In the genomic region with DNA sequence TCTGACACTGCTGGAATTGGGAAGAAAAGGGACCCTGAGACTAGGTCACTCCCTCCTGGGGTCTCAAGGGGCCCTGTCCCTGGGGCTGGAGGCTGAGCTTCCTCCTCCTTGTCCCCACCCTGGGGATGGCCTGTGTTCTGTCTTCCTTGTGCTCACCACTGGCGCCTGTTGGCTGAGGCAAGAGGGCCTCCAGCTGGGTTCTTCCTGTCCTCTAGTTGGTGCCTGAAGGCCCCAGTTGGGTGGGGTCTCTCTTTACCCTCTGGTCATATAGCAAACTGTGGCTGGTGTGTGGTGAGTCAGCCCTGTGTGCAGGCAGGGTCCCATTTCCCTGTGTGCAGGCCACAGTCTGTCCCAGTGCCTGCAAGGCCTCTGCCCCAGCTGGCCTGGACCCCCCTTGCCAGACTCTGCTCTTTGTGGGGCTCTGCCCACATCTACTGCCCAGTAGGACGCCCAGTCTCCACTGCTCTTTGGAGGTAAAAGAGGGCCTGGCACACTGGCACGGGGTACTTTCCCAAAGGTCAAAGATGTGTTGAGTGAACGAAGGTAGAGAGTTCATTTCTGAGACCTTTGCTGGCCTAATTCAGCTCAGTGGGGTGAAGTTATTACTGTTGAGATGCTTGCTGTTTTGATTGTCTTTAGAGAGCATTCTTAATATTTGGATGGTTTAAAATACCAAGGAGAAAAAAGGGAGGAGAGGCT, we compare ENCODE assay signal across 10 cellular contexts. TPM values are rescaled to one million over a fixed set of nuclear protein-coding genes. Genes with fewer than 3 reads are reported as not detected.
A peak's percentile ranks its signal among the peaks of the same experiment; 100 is the strongest.
DNase-seq lines count a peak whose midpoint lies in the region; ATAC-seq, FAIRE-seq and TF ChIP-seq lines count a peak whose summit lies in the region.
"Had no signal": no experiment of that assay in that cellular context is flagged by ENCODE, and none has a peak within 500 bp of the region (broad histone marks: within the 10 kb centered on the region; RNA-seq: fewer than 3 reads in every experiment).

No MANE protein-coding gene starts in this region.

- H4K8ac ChIP-seq in H1 (ENCODE audit: extremely low read depth, insufficient read depth, low read length), result no peak overlapping the region

- H2BK20ac ChIP-seq in H1 (ENCODE audit: low read length), result no peak overlapping the region

- H3K56ac ChIP-seq in H1 (replicated peaks; ENCODE audit: insufficient read length, low read depth, low read length), result no peak overlapping the region

- ATAC-seq in stimulated activated naive CD8-positive, alpha-beta T cell treated with anti-CD3 and anti-CD28 coated beads, Interleukin-15, amount 100 ng/mL, for 72 hours, result peak; percentile 15

- no peak overlapping the region for H2AK5ac ChIP-seq in H1 (ENCODE audit: low read depth, low read length)

- H3K23me2 ChIP-seq in H1 (ENCODE audit: low read depth, low read length), result no peaks in the 10 kb centered on the region

- no peak for TF ChIP-seq EP300 in H1 (IDR thresholded peaks at IDR 0.05; ENCODE audit: borderline replicate concordance in 1 of 2, low read depth in 2 of 2, low read length in 2 of 2)

- H3K9me3 Mint-ChIP-seq in MCF 10A (ENCODE audit: unreplicated experiment), result peaks cover 2% of the 10 kb centered on the region
- H3K9me3 Mint-ChIP-seq in stimulated activated naive CD8-positive, alpha-beta T cell treated with anti-CD3 and anti-CD28 coated beads, Interleukin-15, amount 100 ng/mL, for 72 hours, result no peaks in the 10 kb centered on the region

- no peak overlapping the region for H2BK12ac ChIP-seq in H1 (ENCODE audit: low read depth, low read length)

- TF ChIP-seq CTCF in breast epithelium (IDR thresholded peaks at IDR 0.05) (no peak), MCF 10A (IDR thresholded peaks at IDR 0.05; ENCODE audit: unreplicated experiment) (no peak), OCI-LY7 (conservative IDR thresholded peaks at IDR 0.05; ENCODE audit: low read length) (no peak), H1 (IDR thresholded peaks at IDR 0.05; ENCODE audit: control extremely low read depth in 1 of 3, insufficient read depth in 1 of 3, low read depth in 1 of 3, low read length in 3 of 3) (no peak)

- no peaks in the 10 kb centered on the region for H3K36me3 Mint-ChIP-seq in MCF 10A (ENCODE audit: insufficient read depth, unreplicated experiment)

- no peak overlapping the region for H2BK120ac ChIP-seq in H1 (replicated peaks; ENCODE audit: low read depth, low read length)

- H3K27ac ChIP-seq in breast epithelium (peak overlapping the region; percentile 10 to 61), OCI-LY7 (ENCODE audit: low read depth, low read length, poor library complexity, severe bottlenecking) (no peak overlapping the region), H1 (ENCODE audit: low read depth, low read length) (no peak overlapping the region)
- H3K27ac ChIP-seq: C4-2B had no signal

- H2AFZ ChIP-seq in OCI-LY7 (ENCODE audit: low read length) (peak overlapping the region; percentile 51), H1 (ENCODE audit: low read length) (no peak overlapping the region)

- H3K4me3 ChIP-seq in breast epithelium (no peak overlapping the region), OCI-LY7 (ENCODE audit: low read depth, low read length, poor library complexity, severe bottlenecking) (no peak overlapping the region), H1 (ENCODE audit: extremely low read depth in 1 of 4, insufficient read depth in 2 of 4, low read depth in 3 of 4, low read length in 4 of 4) (no peak overlapping the region)

- H2BK15ac ChIP-seq in H1 (ENCODE audit: low read length), result no peak overlapping the region

- BruUV-seq in MCF 10A (replicated peaks; lab: Mats Ljungman, UMichigan) (no TSS peak), OCI-LY7 (replicated peaks; lab: Mats Ljungman, UMichigan) (no TSS peak)

- no peak overlapping the region for H3K18ac ChIP-seq in H1 (ENCODE audit: extremely low read depth, low read length)

- H3K9me3 ChIP-seq in breast epithelium (no peaks in the 10 kb centered on the region), OCI-LY7 (ENCODE audit: low read length) (no peaks in the 10 kb centered on the region), H1 (ENCODE audit: insufficient read depth in 2 of 2, low read depth in 1 of 2, low read length in 1 of 2) (no peaks in the 10 kb centered on the region)

- no peaks in the 10 kb centered on the region for H4K20me1 ChIP-seq in OCI-LY7 (ENCODE audit: insufficient read depth, low read length)
- no peaks in the 10 kb centered on the region for H4K20me1 ChIP-seq in H1 (replicated peaks in 1 of 2; ENCODE audit: control insufficient read depth in 1 of 2, insufficient read depth in 2 of 2, low read length in 2 of 2)

- H3K79me2 ChIP-seq in OCI-LY7 (ENCODE audit: insufficient read depth, low read depth, low read length) (no peaks in the 10 kb centered on the region), H1 (ENCODE audit: control insufficient read depth in 1 of 2, insufficient read depth in 2 of 2, low read length in 2 of 2) (no peaks in the 10 kb centered on the region)

- H3K4ac ChIP-seq in H1 (replicated peaks; ENCODE audit: insufficient read length, low read depth, low read length), result no peak overlapping the region

- no peaks in the 10 kb centered on the region for H3K27me3 Mint-ChIP-seq in MCF 10A (ENCODE audit: insufficient read depth, unreplicated experiment)
- H3K27me3 Mint-ChIP-seq in stimulated activated naive CD8-positive, alpha-beta T cell treated with anti-CD3 and anti-CD28 coated beads, Interleukin-15, amount 100 ng/mL, for 72 hours, result no peaks in the 10 kb centered on the region

- H2BK5ac ChIP-seq in H1 (ENCODE audit: low read depth, low read length), result 0 out of 2 replicates have a peak overlapping the region, but pooled peaks have one; percentile 16

- no peak overlapping the region for H3K23ac ChIP-seq in H1 (ENCODE audit: insufficient read length)

- intact Hi-C loops in breast epithelium (cut with DNase I; ENCODE audit: low total_unique reads), result loop anchor here (10.0 kb wide), 1 partner anchor 54 kb away; a partner anchor contains a TSS
- intact Hi-C loops in MCF 10A (cut with micrococcal nuclease), result no loop called here
- intact Hi-C loops in OCI-LY7 (cut with micrococcal nuclease; ENCODE audit: unreplicated experiment), result loop anchor here (2.0 kb wide), 1 partner anchor 40 kb away; no protein-coding TSS in a partner anchor

- H3K4me3 Mint-ChIP-seq in MCF 10A (ENCODE audit: unreplicated experiment), result no peak overlapping the region
- H3K4me3 Mint-ChIP-seq in stimulated activated naive CD8-positive, alpha-beta T cell treated with anti-CD3 and anti-CD28 coated beads, Interleukin-15, amount 100 ng/mL, for 72 hours, result peak overlapping the region; percentile 56 to 73

- H3K27me3 ChIP-seq in breast epithelium (peaks cover 0 to 6% of the 10 kb centered on the region in 2 donors), H1 (replicated peaks in 1 of 4; ENCODE audit: control insufficient read depth in 3 of 4, extremely low read depth in 1 of 4, insufficient read depth in 3 of 4, low read length in 3 of 4) (no peaks in the 10 kb centered on the region)

- DNase-seq in breast epithelium (ENCODE audit: low spot score in 2 of 2) (no peak), MCF 10A (ENCODE audit: unreplicated experiment) (no peak), OCI-LY7 (ENCODE audit: low spot score) (peak; percentile 14), H1 (ENCODE audit: low read depth in 1 of 2, low spot score in 2 of 2) (no peak), foreskin melanocyte (no peak), amniotic stem cell (lab: John Stamatoyannopoulos, UW) (no peak), NCI-H1417 (lab: John Stamatoyannopoulos, UW) (no peak)
- peak; percentile 21 to 22 for DNase-seq in stimulated activated naive CD8-positive, alpha-beta T cell treated with anti-CD3 and anti-CD28 coated beads, Interleukin-15, amount 100 ng/mL, for 72 hours
- DNase-seq: effector CD8-positive, alpha-beta T cell had no signal

- no peaks in the 10 kb centered on the region for H3K79me1 ChIP-seq in H1 (ENCODE audit: low read depth, low read length)

- no peak overlapping the region for H3K9ac ChIP-seq in H1 (replicated peaks in 1 of 4; ENCODE audit: extremely low read depth in 1 of 4, low read depth in 3 of 4, low read length in 3 of 4)

- peaks cover 16% of the 10 kb centered on the region for H3K4me1 Mint-ChIP-seq in MCF 10A (ENCODE audit: insufficient read depth, unreplicated experiment)
- peaks cover 53% of the 10 kb centered on the region for H3K4me1 Mint-ChIP-seq in stimulated activated naive CD8-positive, alpha-beta T cell treated with anti-CD3 and anti-CD28 coated beads, Interleukin-15, amount 100 ng/mL, for 72 hours

- no peak for FAIRE-seq in H1 (lab: Jason Lieb, UNC)

- H3K9me2 ChIP-seq in OCI-LY7 (ENCODE audit: insufficient read depth, low read length), result no peaks in the 10 kb centered on the region

- CTCF ChIA-PET in MCF 10A (lab: Yijun Ruan, JAX), result interaction anchor here (1.0 kb wide), 2 partner anchors 12 to 35 kb away, joined by 3 to 6 read pairs; no protein-coding TSS in a partner anchor
- CTCF ChIA-PET in OCI-LY7 (lab: Charles Lee; ENCODE audit: unreplicated experiment), result no interaction called here
- CTCF ChIA-PET in H1 (lab: Charles Lee; ENCODE audit: partially characterized antibody), result interaction anchor here (1.1 to 2.1 kb wide), 5 partner anchors 11 to 96 kb away, joined by 3 to 13 read pairs (median 3); no protein-coding TSS in a partner anchor

- no peak for TF ChIP-seq RAD21 in H1 (IDR thresholded peaks at IDR 0.05 in 1 of 2, conservative IDR thresholded peaks at IDR 0.05 in 1 of 2; ENCODE audit: low read depth in 2 of 2, low read length in 2 of 2)

- no peak overlapping the region for H4K5ac ChIP-seq in H1 (ENCODE audit: insufficient read length, low read depth, low read length)

- POLR2A ChIA-PET in MCF 10A (lab: Yijun Ruan, JAX), result interaction anchor here (1.0 kb wide), 1 partner anchor 19 kb away, joined by 3 read pairs; no protein-coding TSS in a partner anchor
- POLR2A ChIA-PET in OCI-LY7 (lab: Charles Lee), result no interaction called here
- POLR2A ChIA-PET in H1 (lab: Charles Lee; ENCODE audit: partially characterized antibody), result no interaction called here

- H3K14ac ChIP-seq in H1 (ENCODE audit: insufficient read length), result no peak overlapping the region

- no peaks in the 10 kb centered on the region for H3K4me1 ChIP-seq in breast epithelium
- peaks cover 14% of the 10 kb centered on the region for H3K4me1 ChIP-seq in OCI-LY7 (ENCODE audit: insufficient read depth, low read length, poor library complexity, severe bottlenecking)
- peaks cover 0 to 2% (median 0%) of the 10 kb centered on the region in 4 experiments; a peak in 3 of 7 replicates for H3K4me1 ChIP-seq in H1 (replicated peaks in 1 of 4; ENCODE audit: control insufficient read depth in 3 of 4, insufficient read depth in 4 of 4, low read length in 3 of 4)

- H3K27ac Mint-ChIP-seq in MCF 10A (ENCODE audit: low read depth, unreplicated experiment), result no peak overlapping the region
- H3K27ac Mint-ChIP-seq in stimulated activated naive CD8-positive, alpha-beta T cell treated with anti-CD3 and anti-CD28 coated beads, Interleukin-15, amount 100 ng/mL, for 72 hours, result peak overlapping the region; percentile 91 to 96

- 84% methylated on average over 4 of the region's 4 CpGs; no CpG with 5 or more reads in 1 of the 2 experiments for WGBS in H1 (ENCODE audit: extremely low coverage in 1 of 2, insufficient coverage in 1 of 2, insufficient read length in 1 of 2, insufficient replicate concordance in 2 of 2, low coverage in 1 of 2, low lambda C conversion rate in 2 of 2, missing lambda C conversion rate in 1 of 2), 2 experiments

- H3K4me2 ChIP-seq in OCI-LY7 (ENCODE audit: low read length) (peak overlapping the region; percentile 44), H1 (ENCODE audit: insufficient read depth in 1 of 2, low read depth in 2 of 2, low read length in 2 of 2) (no peak overlapping the region)

- H3K36me3 ChIP-seq in breast epithelium, result no peaks in the 10 kb centered on the region
- no peaks in the 10 kb centered on the region for H3K36me3 ChIP-seq in OCI-LY7 (ENCODE audit: insufficient read depth, low read length)
- no peaks in the 10 kb centered on the region for H3K36me3 ChIP-seq in H1 (ENCODE audit: control insufficient read depth in 2 of 4, insufficient read depth in 4 of 4, low read length in 3 of 4)

- no peak overlapping the region for H4K91ac ChIP-seq in H1 (replicated peaks; ENCODE audit: insufficient read length, low read length)

- TF ChIP-seq POLR2A in breast epithelium (IDR thresholded peaks at IDR 0.05) (no peak), H1 (IDR thresholded peaks at IDR 0.05; ENCODE audit: control extremely low read depth in 1 of 2, low read depth in 2 of 2, low read length in 2 of 2) (no peak)

RNA-seq across cellular contexts. Expression of a gene that starts 55.1 kb away (rescaled TPM):
- total RNA-seq in breast epithelium (100 to 1,000 TPM in 1 of 3 donors, 10 to 100 TPM in 2; 65.0 to 301 (median 65.1) TPM), MCF 10A (2022) (not detected in 2 replicates), OCI-LY7 (2022) (not detected in 2 replicates)
- not detected in 2 replicates for total RNA-seq in OCI-LY7 (2014; rRNA removed; shearing (Covaris generic))
- 0.69 and 1.6 TPM in 2 replicates for total RNA-seq in H1 (2021; fragmentation: NEBNext Ultra II Directional; extraction: Animal tissue kit (Norgen Biotek cat#: 25700))
- 1.2 and 2.5 TPM in 2 replicates for polyA plus RNA-seq in H1 (2011; rRNA removed)
- 1.4 TPM for polyA plus RNA-seq in H1 (2011; cell fraction: cytosol; rRNA removed)
- 1.6 TPM for polyA plus RNA-seq in H1 (2011; cell fraction: nucleus; rRNA removed)
- polyA plus RNA-seq in H1 (2012, experiment 1 of 2), result 0.51 to 1.3 TPM (median 0.91 TPM) in 4 replicates
- 0.83 TPM for polyA plus RNA-seq in H1 (2012, experiment 2 of 2)
- polyA plus RNA-seq in H1 (2013, experiment 1 of 2), result 1.2 TPM
- 1.4 TPM for polyA plus RNA-seq in H1 (2013, experiment 2 of 2)
- 0.16 and 0.44 TPM in 2 replicates for polyA minus RNA-seq in H1 (2011; rRNA and poly(A)+ RNA removed)
- polyA minus RNA-seq in H1 (2011; cell fraction: cytosol; rRNA and poly(A)+ RNA removed), result 1.1 TPM
- 4.3 TPM for polyA minus RNA-seq in H1 (2011; cell fraction: nucleus; rRNA and poly(A)+ RNA removed)

Comparison
In these comparisons a context has a peak if more than half of its experiments do, and no peak if none do; other contexts are left out.
1. RNA of a gene that starts 55.1 kb away (total RNA-seq): 65.0 to 301 TPM in breast epithelium; 0.69 to 1.6 TPM in H1, not detected in MCF 10A and not detected in OCI-LY7; every median in the first group is over 10 times any median in the second.
2. DNase-seq: peak in OCI-LY7 (single experiment) and stimulated activated naive CD8-positive, alpha-beta T cell treated with anti-CD3 and anti-CD28 coated beads, Interleukin-15, amount 100 ng/mL, for 72 hours (2 of 2); none in breast epithelium (0 of 2), MCF 10A (single experiment), H1 (0 of 2), foreskin melanocyte (single experiment), amniotic stem cell (single experiment) and NCI-H1417 (0 of 3).
3. H3K27ac ChIP-seq: peak in breast epithelium (2 of 2); none in OCI-LY7 (single experiment) and H1 (single experiment).